ENCODE assay signal across 14 cellular contexts in genomic region chr6:123913858-123914257, GRCh38.
"Had no signal": no experiment of that assay in that cellular context is flagged by ENCODE, and none has a peak within 500 bp of the region (broad histone marks: within the 10 kb centered on the region; RNA-seq: fewer than 3 reads in every experiment).

No MANE protein-coding gene starts in this region.

- DNase-seq: activated CD4-positive, alpha-beta T cell treated with anti-CD3 and anti-CD28 coated beads, Interleukin-2, amount 10 ng/mL, durations not matched to agents 24 days and 14 days; activated CD4-positive, CD25-positive, alpha-beta regulatory T cell; activated CD8-positive, alpha-beta memory T cell treated with anti-CD3 and anti-CD28 coated beads for 24 hours; activated gamma-delta T cell treated with Interleukin-2 at 50 U/mL for 16 hours; activated naive CD8-positive, alpha-beta T cell treated with anti-CD3 and anti-CD28 coated beads for 36 hours; cortex of kidney; effector CD4-positive, alpha-beta T cell; naive B cell; stimulated activated CD4-positive, alpha-beta T cell treated with anti-CD3 and anti-CD28 coated beads, Interleukin-4, amount 100 ng/mL, for 4 hours; stimulated activated naive CD8-positive, alpha-beta T cell treated with anti-CD3 and anti-CD28 coated beads, Interleukin-15, Interleukin-2, amounts not matched to agents 100 U/mL and 50 U/mL, for 24 hours; SW 1271 had no signal

- H3K36me3 ChIP-seq: suprapubic skin had no signal

- ATAC-seq: stimulated activated naive CD8-positive, alpha-beta T cell treated with anti-CD3 and anti-CD28 coated beads, Interleukin-15, Interleukin-2, amounts not matched to agents 100 U/mL and 50 U/mL, for 24 hours had no signal

- H3K4me3 ChIP-seq: suprapubic skin had no signal

- H3K36me3 Mint-ChIP-seq: activated naive CD8-positive, alpha-beta T cell treated with anti-CD3 and anti-CD28 coated beads for 36 hours; naive B cell; type B pancreatic cell had no signal

- H3K9me3 ChIP-seq: suprapubic skin had no signal

- H3K4me1 Mint-ChIP-seq: activated CD4-positive, alpha-beta T cell treated with anti-CD3 and anti-CD28 coated beads, Interleukin-2, amount 10 ng/mL, durations not matched to agents 24 days and 14 days; activated naive CD8-positive, alpha-beta T cell treated with anti-CD3 and anti-CD28 coated beads for 36 hours; naive B cell had no signal

- H3K4me3 Mint-ChIP-seq: activated CD4-positive, alpha-beta T cell treated with anti-CD3 and anti-CD28 coated beads, Interleukin-2, amount 10 ng/mL, durations not matched to agents 24 days and 14 days; activated naive CD8-positive, alpha-beta T cell treated with anti-CD3 and anti-CD28 coated beads for 36 hours; type B pancreatic cell had no signal

- H3K27ac ChIP-seq: parathyroid adenoma, suprapubic skin had no signal

- H3K27me3 ChIP-seq: suprapubic skin had no signal

- H3K9me3 Mint-ChIP-seq: activated CD4-positive, alpha-beta T cell treated with anti-CD3 and anti-CD28 coated beads, Interleukin-2, amount 10 ng/mL, durations not matched to agents 24 days and 14 days; activated naive CD8-positive, alpha-beta T cell treated with anti-CD3 and anti-CD28 coated beads for 36 hours; naive B cell; type B pancreatic cell had no signal

- H3K27me3 Mint-ChIP-seq: activated CD4-positive, alpha-beta T cell treated with anti-CD3 and anti-CD28 coated beads, Interleukin-2, amount 10 ng/mL, durations not matched to agents 24 days and 14 days; activated naive CD8-positive, alpha-beta T cell treated with anti-CD3 and anti-CD28 coated beads for 36 hours; naive B cell had no signal

- H3K27ac Mint-ChIP-seq: activated CD4-positive, alpha-beta T cell treated with anti-CD3 and anti-CD28 coated beads, Interleukin-2, amount 10 ng/mL, durations not matched to agents 24 days and 14 days; activated naive CD8-positive, alpha-beta T cell treated with anti-CD3 and anti-CD28 coated beads for 36 hours; naive B cell; type B pancreatic cell had no signal

- H3K4me1 ChIP-seq: parathyroid adenoma, suprapubic skin had no signal
